22 cellular contexts compared by ENCODE assay signal in genomic region chr9:22154064-22154463, GRCh38.
DNase-seq lines count a peak whose midpoint lies in the region; ATAC-seq and TF ChIP-seq lines count a peak whose summit lies in the region.
"Had no signal": no experiment of that assay in that cellular context is flagged by ENCODE, and none has a peak within 500 bp of the region (broad histone marks: within the 10 kb centered on the region; RNA-seq: fewer than 3 reads in every experiment).

No MANE protein-coding gene starts in this region.

- H3K9me3 ChIP-seq in right cardiac atrium (ENCODE audit: control insufficient read depth, low read length) (no peaks in the 10 kb centered on the region), IMR-90 (ENCODE audit: control insufficient read depth, insufficient read depth, low read length) (no peaks in the 10 kb centered on the region), mesenchymal stem cell (ENCODE audit: control insufficient read depth, low read length) (no peaks in the 10 kb centered on the region), upper lobe of right lung (no peaks in the 10 kb centered on the region), right lobe of liver (no peaks in the 10 kb centered on the region)
- H3K9me3 ChIP-seq: BE2C; BLaER1 treated with 17β-estradiol and CSF1 and Interleukin-3, amounts not matched to agents 10 nM and 100 nM; HAP-1 had no signal

- H2BK5ac ChIP-seq in IMR-90 (ENCODE audit: low read depth, low read length, poor library complexity, severe bottlenecking) (no peak overlapping the region), mesenchymal stem cell (ENCODE audit: low read depth, low read length, poor library complexity, severe bottlenecking) (no peak overlapping the region)

- H3K27me3 ChIP-seq in right cardiac atrium (ENCODE audit: control insufficient read depth, insufficient read depth) (no peaks in the 10 kb centered on the region), IMR-90 (ENCODE audit: control insufficient read depth, insufficient read depth, low read length) (no peaks in the 10 kb centered on the region), mesenchymal stem cell (ENCODE audit: control insufficient read depth in 1 of 2, insufficient read depth in 1 of 2, low read length in 2 of 2) (no peaks in the 10 kb centered on the region), upper lobe of right lung (no peaks in the 10 kb centered on the region), right lobe of liver (no peaks in the 10 kb centered on the region)
- H3K27me3 ChIP-seq: BE2C; BLaER1 treated with 17β-estradiol and CSF1 and Interleukin-3, amounts not matched to agents 10 nM and 100 nM had no signal

- H3K4me1 ChIP-seq in right cardiac atrium (ENCODE audit: control insufficient read depth, insufficient read depth, low read length): no peaks in the 10 kb centered on the region
- peaks cover 1% of the 10 kb centered on the region; the same call in 1 of the 2 replicates for H3K4me1 ChIP-seq in IMR-90 (ENCODE audit: control insufficient read depth, insufficient read depth, low read length)
- no peaks in the 10 kb centered on the region for H3K4me1 ChIP-seq in mesenchymal stem cell (ENCODE audit: control insufficient read depth, insufficient read depth, low read depth, low read length)
- peaks cover 18% of the 10 kb centered on the region for H3K4me1 ChIP-seq in upper lobe of right lung
- peaks cover 0 to 9% (median 2%) of the 10 kb centered on the region in 4 donors for H3K4me1 ChIP-seq in right lobe of liver
- H3K4me1 ChIP-seq: BE2C, HAP-1 had no signal

- intact Hi-C loops in right cardiac atrium (cut with DNase I) (no loop called here), cardiac septum (cut with DNase I) (no loop called here), IMR-90 (cut with micrococcal nuclease) (no loop called here), upper lobe of right lung (cut with DNase I) (no loop called here), right lobe of liver (cut with DNase I) (no loop called here)

- TF ChIP-seq CTCF in IMR-90 (conservative IDR thresholded peaks at IDR 0.05; ENCODE audit: low read depth, low read length): no peak
- TF ChIP-seq CTCF in upper lobe of right lung (IDR thresholded peaks at IDR 0.05): no peak
- no peak for TF ChIP-seq CTCF in right lobe of liver (IDR thresholded peaks at IDR 0.05)

- H3K79me1 ChIP-seq in IMR-90 (ENCODE audit: low read depth in 1 of 2, low read length in 2 of 2) (no peaks in the 10 kb centered on the region), mesenchymal stem cell (replicated peaks; ENCODE audit: low read length, poor library complexity, severe bottlenecking) (no peaks in the 10 kb centered on the region)

- no peak overlapping the region for H4K8ac ChIP-seq in IMR-90 (ENCODE audit: low read depth in 2 of 2, low read length in 2 of 2)
- no peak overlapping the region for H4K8ac ChIP-seq in mesenchymal stem cell (ENCODE audit: low read length)

- no TSS peak for BruUV-seq in IMR-90 (replicated peaks; lab: Mats Ljungman, UMichigan)

- H3K14ac ChIP-seq in IMR-90 (replicated peaks; ENCODE audit: low read depth, low read length): no peak overlapping the region
- H3K14ac ChIP-seq in mesenchymal stem cell (ENCODE audit: low read length in 2 of 2): peak overlapping the region in 1 of 2 experiments; percentile 13

- H3K4me3 ChIP-seq in right cardiac atrium (ENCODE audit: low read length): no peak overlapping the region
- H3K4me3 ChIP-seq in IMR-90 (ENCODE audit: insufficient read depth, low read depth, low read length): no peak overlapping the region
- no peak overlapping the region for H3K4me3 ChIP-seq in mesenchymal stem cell (ENCODE audit: insufficient read depth in 1 of 2, low read depth in 1 of 2, low read length in 2 of 2)
- no peak overlapping the region for H3K4me3 ChIP-seq in upper lobe of right lung
- no peak overlapping the region for H3K4me3 ChIP-seq in right lobe of liver
- H3K4me3 ChIP-seq: BLaER1 treated with 17β-estradiol and CSF1 and Interleukin-3, amounts not matched to agents 10 nM and 100 nM; HAP-1 had no signal

- 97% methylated on average over 10 of the region's 10 CpGs for WGBS in right cardiac atrium
- WGBS in IMR-90 (ENCODE audit: extremely low coverage in 2 of 2, insufficient read length in 1 of 2), 2 experiments: 93% methylated on average over 3 of the region's 10 CpGs; no CpG with 5 or more reads in 1 of the 2 experiments
- 94% methylated on average over 10 of the region's 10 CpGs for WGBS in mesenchymal stem cell
- 100% methylated on average over 1 of the region's 10 CpGs for WGBS in right lobe of liver (ENCODE audit: insufficient coverage, low coverage, low lambda C conversion rate, missing lambda C conversion rate)

- ATAC-seq in right cardiac atrium (no peak), IMR-90 (ENCODE audit: low read depth) (no peak), upper lobe of right lung (no peak), right lobe of liver (no peak)

- no peak overlapping the region; the same call in 2 of the 3 replicates for H2BK15ac ChIP-seq in IMR-90 (ENCODE audit: low read depth, low read length)
- peak overlapping the region; percentile 6 for H2BK15ac ChIP-seq in mesenchymal stem cell (ENCODE audit: low read depth, poor library complexity, severe bottlenecking)

- H3K18ac ChIP-seq in IMR-90 (ENCODE audit: low read depth, low read length) (no peak overlapping the region), mesenchymal stem cell (ENCODE audit: low read depth in 1 of 2, low read length in 2 of 2) (peak overlapping the region; percentile 40 to 83)

- H3K9ac ChIP-seq in IMR-90 (ENCODE audit: low read depth, low read length): no peak overlapping the region
- H3K9ac ChIP-seq in mesenchymal stem cell (ENCODE audit: low read length): no peak overlapping the region
- H3K9ac ChIP-seq: BLaER1 treated with 17β-estradiol and CSF1 and Interleukin-3, amounts not matched to agents 10 nM and 100 nM had no signal

- H3K4me2 ChIP-seq in IMR-90 (ENCODE audit: low read depth, low read length) (no peak overlapping the region), mesenchymal stem cell (ENCODE audit: low read length, poor library complexity, severe bottlenecking) (no peak overlapping the region)

- no peak for TF ChIP-seq RAD21 in IMR-90 (IDR thresholded peaks at IDR 0.05; ENCODE audit: low read length)

- no peak overlapping the region for H3K23ac ChIP-seq in IMR-90 (ENCODE audit: low read depth, low read length)
- no peak overlapping the region for H3K23ac ChIP-seq in mesenchymal stem cell (ENCODE audit: low read length in 2 of 2)

- no peak overlapping the region for H3K4ac ChIP-seq in IMR-90 (ENCODE audit: low read depth, low read length)
- peak overlapping the region in 1 of 2 experiments; percentile 49 for H3K4ac ChIP-seq in mesenchymal stem cell (ENCODE audit: low read depth in 1 of 2, low read length in 2 of 2)

- no peaks in the 10 kb centered on the region for H3K36me3 ChIP-seq in IMR-90 (ENCODE audit: control insufficient read depth, insufficient read depth, low read length)
- no peaks in the 10 kb centered on the region for H3K36me3 ChIP-seq in mesenchymal stem cell (ENCODE audit: control insufficient read depth in 1 of 2, insufficient read depth in 2 of 2, low read depth in 1 of 2, low read length in 2 of 2)
- H3K36me3 ChIP-seq in upper lobe of right lung: no peaks in the 10 kb centered on the region
- no peaks in the 10 kb centered on the region for H3K36me3 ChIP-seq in right lobe of liver
- H3K36me3 ChIP-seq: BE2C; BLaER1 treated with 17β-estradiol and CSF1 and Interleukin-3, amounts not matched to agents 10 nM and 100 nM; HAP-1 had no signal

- H3K9me1 ChIP-seq in IMR-90 (ENCODE audit: insufficient read depth, low read length): no peaks in the 10 kb centered on the region

- H4K20me1 ChIP-seq in IMR-90 (ENCODE audit: insufficient read depth, low read length): no peaks in the 10 kb centered on the region
- H4K20me1 ChIP-seq: BLaER1 treated with 17β-estradiol and CSF1 and Interleukin-3, amounts not matched to agents 10 nM and 100 nM had no signal

- H2BK120ac ChIP-seq in IMR-90 (ENCODE audit: low read depth, low read length) (0 out of 2 replicates have a peak overlapping the region, but pooled peaks have one; percentile 40), mesenchymal stem cell (ENCODE audit: low read depth, low read length) (peak overlapping the region; percentile 21)

- CTCF ChIA-PET in IMR-90 (lab: Yijun Ruan, JAX): no interaction called here

- POLR2A ChIA-PET in IMR-90 (lab: Charles Lee; ENCODE audit: unreplicated experiment): no interaction called here

- TF ChIP-seq POLR2A in IMR-90 (IDR thresholded peaks at IDR 0.05; ENCODE audit: low read depth, low read length) (no peak), right lobe of liver (IDR thresholded peaks at IDR 0.05) (no peak)

- H2AFZ ChIP-seq in IMR-90 (replicated peaks; ENCODE audit: low read length, poor library complexity): no peak overlapping the region
- no peak overlapping the region for H2AFZ ChIP-seq in mesenchymal stem cell (ENCODE audit: low read depth, low read length)

- dilution Hi-C loops in IMR-90 (cut with HindIII; ENCODE audit: low sequenced_read_pairs, unreplicated experiment): no loop called here

- no peak overlapping the region for H4K91ac ChIP-seq in IMR-90 (ENCODE audit: insufficient read depth, low read depth, low read length)
- H4K91ac ChIP-seq in mesenchymal stem cell (ENCODE audit: low read length): peak overlapping the region; percentile 36

- H3K27ac ChIP-seq in right cardiac atrium (ENCODE audit: low read length) (no peak overlapping the region), IMR-90 (ENCODE audit: insufficient read depth, low read length) (no peak overlapping the region), mesenchymal stem cell (ENCODE audit: low read length, poor library complexity, severe bottlenecking) (no peak overlapping the region), upper lobe of right lung (no peak overlapping the region), right lobe of liver (no peak overlapping the region)
- H3K27ac ChIP-seq: 22Rv1 had no signal

- in situ Hi-C loops in IMR-90 (cut with MboI; ENCODE audit: low sequenced_read_pairs): no loop called here

- H2BK20ac ChIP-seq in IMR-90 (ENCODE audit: low read depth, low read length): no peak overlapping the region

- H2AK9ac ChIP-seq in IMR-90 (replicated peaks; ENCODE audit: low read depth, low read length, poor library complexity): no peak overlapping the region

- peak overlapping the region; percentile 11 to 33 for H2BK12ac ChIP-seq in mesenchymal stem cell (ENCODE audit: low read length in 2 of 2)

- no peak overlapping the region for H3K56ac ChIP-seq in IMR-90 (ENCODE audit: extremely low read depth, insufficient read depth, low read length)

- H2AK5ac ChIP-seq in IMR-90 (ENCODE audit: low read depth, low read length) (no peak overlapping the region), mesenchymal stem cell (ENCODE audit: low read length, severe bottlenecking) (no peak overlapping the region)

- H4K5ac ChIP-seq in IMR-90 (ENCODE audit: low read depth, low read length): no peak overlapping the region

- DNase-seq in right cardiac atrium (peak in 2 of 3 donors; percentile 38 to 49), cardiac septum (ENCODE audit: low spot score) (no peak), IMR-90 (no peak), mesenchymal stem cell (no peak), upper lobe of right lung (peak; percentile 54), right lobe of liver (no peak), NCI-H446 treated with DMSO at 0.1 percent for 48 hours (lab: John Stamatoyannopoulos, UW) (no peak)
- DNase-seq in stimulated activated CD4-positive, alpha-beta T cell treated with anti-CD3 and anti-CD28 coated beads, Interleukin-2, amount 100 ng/mL, for 48 hours: no peak
- DNase-seq: ACHN; AML-193; BE2C; Calu3; CD4-positive, alpha-beta memory T cell; COR-L47; DMS53; DMS79 treated with DMSO at 0.1 percent for 48 hours; GF-D8; GOT3; HFFc6 had no signal

Comparison
In these comparisons a context has a peak if more than half of its experiments do, and no peak if none do; other contexts are left out.
1. DNase-seq: peak in right cardiac atrium (2 of 3) and upper lobe of right lung (single experiment); none in cardiac septum (single experiment), IMR-90 (single experiment), mesenchymal stem cell (single experiment), right lobe of liver (0 of 3), stimulated activated CD4-positive, alpha-beta T cell treated with anti-CD3 and anti-CD28 coated beads, Interleukin-2, amount 100 ng/mL, for 48 hours (0 of 2) and NCI-H446 treated with DMSO at 0.1 percent for 48 hours (single experiment).